ENCODE assay signal across 15 cellular contexts in genomic region chr6:44868905-44869304, GRCh38.
DNase-seq lines count a peak whose midpoint lies in the region; ATAC-seq and TF ChIP-seq lines count a peak whose summit lies in the region.
"Had no signal": no experiment of that assay in that cellular context is flagged by ENCODE, and none has a peak within 500 bp of the region (broad histone marks: within the 10 kb centered on the region; RNA-seq: fewer than 3 reads in every experiment).

No MANE protein-coding gene starts in this region.

- TF ChIP-seq CTCF in GM13977 (IDR thresholded peaks at IDR 0.05; ENCODE audit: extremely low read depth, insufficient read depth, missing control alignments) (no peak), heart left ventricle (IDR thresholded peaks at IDR 0.05) (no peak)

- DNase-seq in GM13977 (ENCODE audit: low spot score) (peak; percentile 8), Right ventricle myocardium superior (no peak), GM23248 (no peak), heart left ventricle (no peak), neuronal stem cell (ENCODE audit: low spot score) (no peak)
- DNase-seq: DMS79, foreskin fibroblast, islet precursor cell, NCI-H2227 treated with DMSO at 0.1 percent for 48 hours, Peyer's patch had no signal

- H3K14ac ChIP-seq in neuronal stem cell (ENCODE audit: low read length): no peak overlapping the region

- H3K9ac ChIP-seq in GM23248: no peak overlapping the region
- H3K9ac ChIP-seq in neuronal stem cell (ENCODE audit: low read depth, low read length, poor library complexity): no peak overlapping the region

- H3K36me3 ChIP-seq in GM23248 (ENCODE audit: low read depth) (no peaks in the 10 kb centered on the region), heart left ventricle (no peaks in the 10 kb centered on the region), neuronal stem cell (replicated peaks in 1 of 2; ENCODE audit: control insufficient read depth in 2 of 2, insufficient read depth in 2 of 2, low read length in 2 of 2) (no peaks in the 10 kb centered on the region)
- H3K36me3 ChIP-seq: Peyer's patch, thoracic aorta had no signal

- no peak overlapping the region for H2BK5ac ChIP-seq in neuronal stem cell (ENCODE audit: low read length)

- no peak overlapping the region for H3K18ac ChIP-seq in neuronal stem cell (ENCODE audit: low read length)

- no peaks in the 10 kb centered on the region for H3K27me3 ChIP-seq in GM23248 (replicated peaks; ENCODE audit: insufficient read depth)
- H3K27me3 ChIP-seq in heart left ventricle: no peaks in the 10 kb centered on the region
- no peaks in the 10 kb centered on the region for H3K27me3 ChIP-seq in neuronal stem cell (ENCODE audit: control insufficient read depth in 3 of 3, insufficient read depth in 3 of 3, low read depth in 1 of 3, low read length in 3 of 3)
- H3K27me3 ChIP-seq: Peyer's patch had no signal

- H3K79me2 ChIP-seq in GM23248 (ENCODE audit: insufficient read depth): no peaks in the 10 kb centered on the region

- H3K4ac ChIP-seq in neuronal stem cell (ENCODE audit: low read length): no peak overlapping the region

- peak; percentile 38 for ATAC-seq in GM19324 (IDR thresholded peaks at IDR 0.05; ENCODE audit: low FRiP score, unreplicated experiment)
- peak; percentile 9 for ATAC-seq in HG02678 (IDR thresholded peaks at IDR 0.05; ENCODE audit: unreplicated experiment)
- ATAC-seq in HG03460 (IDR thresholded peaks at IDR 0.05; ENCODE audit: unreplicated experiment): peak; percentile 10
- ATAC-seq in Right ventricle myocardium superior (ENCODE audit: poor library complexity): no peak
- no peak for ATAC-seq in heart left ventricle
- ATAC-seq: sciatic nerve had no signal

- no peak overlapping the region for H2BK12ac ChIP-seq in neuronal stem cell (ENCODE audit: low read length)

- TF ChIP-seq POLR2A in heart left ventricle (IDR thresholded peaks at IDR 0.05): no peak

- no peaks in the 10 kb centered on the region for H3F3A ChIP-seq in GM23248 (ENCODE audit: insufficient read depth)

- H2BK15ac ChIP-seq in neuronal stem cell (ENCODE audit: low read length): no peak overlapping the region

- H3K27ac ChIP-seq in GM23248 (no peak overlapping the region), heart left ventricle (no peak overlapping the region), neuronal stem cell (replicated peaks; ENCODE audit: low read length) (no peak overlapping the region)
- H3K27ac ChIP-seq: Peyer's patch, thoracic aorta had no signal

- H2AK5ac ChIP-seq in neuronal stem cell (ENCODE audit: low read depth, low read length): no peak overlapping the region

- H4K8ac ChIP-seq in neuronal stem cell (ENCODE audit: low read depth, low read length): no peak overlapping the region

- H3K4me3 ChIP-seq in GM23248 (no peak overlapping the region), heart left ventricle (no peak overlapping the region), neuronal stem cell (ENCODE audit: low read length in 2 of 2) (no peak overlapping the region)
- H3K4me3 ChIP-seq: Peyer's patch, thoracic aorta had no signal

- intact Hi-C loops in Right ventricle myocardium superior (cut with DNase I): no loop called here
- intact Hi-C loops in heart left ventricle (cut with DNase I): no loop called here

- H3K9me2 ChIP-seq in GM23248 (ENCODE audit: insufficient read depth): no peaks in the 10 kb centered on the region

- in situ Hi-C loops in GM13977 (cut with MboI; ENCODE audit: low pct_unique_long_range_greater_than_20kb, low sequenced_read_pairs, unreplicated experiment) (no loop called here), GM23248 (cut with MboI) (no loop called here)

- H2AFZ ChIP-seq in GM23248: no peak overlapping the region
- no peak overlapping the region for H2AFZ ChIP-seq in neuronal stem cell (ENCODE audit: low read length)

- H3K23ac ChIP-seq in neuronal stem cell (ENCODE audit: low read depth, low read length, poor library complexity): no peak overlapping the region

- H3K79me1 ChIP-seq in neuronal stem cell (ENCODE audit: low read depth, low read length): no peaks in the 10 kb centered on the region

- no peak overlapping the region for H2BK120ac ChIP-seq in neuronal stem cell (ENCODE audit: low read depth, low read length)

- H3K9me3 ChIP-seq in GM23248 (ENCODE audit: low read depth) (no peaks in the 10 kb centered on the region), heart left ventricle (peaks cover 0 to 16% (median 0%) of the 10 kb centered on the region in 12 donors), neuronal stem cell (replicated peaks in 1 of 2; ENCODE audit: control insufficient read depth in 2 of 2, insufficient read depth in 1 of 2, low read depth in 1 of 2, low read length in 2 of 2) (peaks cover 0 to 11% of the 10 kb centered on the region in 2 donors)
- H3K9me3 ChIP-seq: Peyer's patch had no signal

- H3K4me2 ChIP-seq in GM23248 (ENCODE audit: unreplicated experiment): no peak overlapping the region
- no peak overlapping the region for H3K4me2 ChIP-seq in neuronal stem cell (ENCODE audit: insufficient read depth, low read length, poor library complexity, severe bottlenecking)

- H3K4me1 ChIP-seq in GM23248 (ENCODE audit: insufficient read depth): no peaks in the 10 kb centered on the region
- no peaks in the 10 kb centered on the region for H3K4me1 ChIP-seq in heart left ventricle
- no peaks in the 10 kb centered on the region for H3K4me1 ChIP-seq in neuronal stem cell (ENCODE audit: control insufficient read depth in 2 of 2, insufficient read depth in 1 of 2, low read depth in 1 of 2, low read length in 2 of 2)
- H3K4me1 ChIP-seq: Peyer's patch had no signal

- no peak overlapping the region for H4K91ac ChIP-seq in neuronal stem cell (ENCODE audit: low read depth, low read length, poor library complexity)

- no peaks in the 10 kb centered on the region for H4K20me1 ChIP-seq in GM23248 (ENCODE audit: insufficient read depth)

Comparison
In these comparisons a context has a peak if more than half of its experiments do, and no peak if none do; other contexts are left out.
1. ATAC-seq: peak in GM19324 (single experiment), HG02678 (single experiment) and HG03460 (single experiment); none in Right ventricle myocardium superior (single experiment) and heart left ventricle (0 of 4).